1 cellular context compared by ENCODE assay signal in the genomic region with DNA sequence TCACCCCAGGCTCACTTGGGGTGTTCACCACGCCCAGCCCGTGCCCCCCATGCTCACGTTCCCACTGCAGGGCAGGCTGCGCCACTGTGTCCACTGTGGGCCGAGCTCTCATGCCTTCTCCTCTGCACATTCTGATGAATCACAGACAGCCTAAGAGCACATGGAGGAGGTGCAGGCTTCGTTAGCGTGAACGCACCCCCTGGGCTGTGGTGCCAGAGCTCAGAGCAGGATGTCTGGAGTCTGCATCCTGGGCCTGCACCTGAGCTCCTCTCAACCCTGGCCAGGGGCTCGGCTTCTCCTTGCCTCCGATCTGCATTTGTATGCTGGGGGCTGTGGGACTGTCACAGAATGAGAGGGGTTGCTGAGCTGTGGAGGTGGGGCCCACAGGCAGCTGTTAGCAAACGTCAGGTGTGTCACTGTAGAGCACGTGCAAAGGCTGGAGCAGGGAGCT.
TF ChIP-seq lines count a peak whose summit lies in the region.

No MANE protein-coding gene starts in this region.

TF ChIP-seq in GM23338, 12 proteins besides CTCF, POLR2A, EP300 and RAD21 (continued from another document):
- no peak for TF ChIP-seq EZH2 (IDR thresholded peaks at IDR 0.05; ENCODE audit: low read depth, unreplicated experiment)
